Comparison of ENCODE assay signal across 8 cellular contexts in genomic region chr12:34218193-34219045, GRCh38.
DNase-seq lines count a peak whose midpoint lies in the region; ATAC-seq and TF ChIP-seq lines count a peak whose summit lies in the region.

No MANE protein-coding gene starts in this region.

- in situ Hi-C loops in astrocyte of the spinal cord (cut with HindIII; ENCODE audit: low sequenced_read_pairs): no loop called here

- no peaks in the 10 kb centered on the region for H3K9me3 ChIP-seq in skeletal muscle satellite cell (replicated peaks; ENCODE audit: low read length)

- H3K9ac ChIP-seq in skeletal muscle satellite cell (ENCODE audit: low read depth, low read length): no peak overlapping the region

- peak; percentile 89 for ATAC-seq in HG02678 (IDR thresholded peaks at IDR 0.05; ENCODE audit: unreplicated experiment)
- ATAC-seq in GM18861 (IDR thresholded peaks at IDR 0.05; ENCODE audit: unreplicated experiment): no peak

- H3K4me3 ChIP-seq in astrocyte of the spinal cord (ENCODE audit: low read depth, low read length) (peak overlapping the region; percentile 10), skeletal muscle satellite cell (ENCODE audit: low read length) (peak overlapping the region; percentile 47)

- no peaks in the 10 kb centered on the region for H3K27me3 ChIP-seq in skeletal muscle satellite cell (ENCODE audit: control insufficient read depth, insufficient read depth, low read length)

- no peaks in the 10 kb centered on the region for H3K36me3 ChIP-seq in skeletal muscle satellite cell (ENCODE audit: insufficient read depth, low read length)

- peak overlapping the region; percentile 13 for H3K4me2 ChIP-seq in skeletal muscle satellite cell (ENCODE audit: low read length)

- TF ChIP-seq CTCF in GM12873 (IDR thresholded peaks at IDR 0.05; ENCODE audit: insufficient read depth, low read depth, low read length, missing control alignments) (peak; percentile 93), astrocyte of the spinal cord (IDR thresholded peaks at IDR 0.05; ENCODE audit: low read depth, low read length) (peak; percentile 79)

- DNase-seq in NCI-H1417 (lab: John Stamatoyannopoulos, UW): peak; percentile 81 to 94 (median 81)
- DNase-seq in T-helper 22 cell (ENCODE audit: low read depth): peak; percentile 12
- peak; percentile 13 for DNase-seq in astrocyte of the spinal cord (ENCODE audit: low read depth, low spot score)
- peak; percentile 72 for DNase-seq in iPS DF 4.7 (ENCODE audit: extremely low read depth, low spot score)

- H3K4me1 ChIP-seq in skeletal muscle satellite cell (ENCODE audit: control insufficient read depth, insufficient read depth, low read length): no peaks in the 10 kb centered on the region

Comparison
In these comparisons a context has a peak if more than half of its experiments do, and no peak if none do; other contexts are left out.
1. DNase-seq: peak in every context shown above with its lines; median percentile 81 in NCI-H1417; 72 in iPS DF 4.7; 13 in astrocyte of the spinal cord; 12 in T-helper 22 cell.